1 cellular context compared by ENCODE assay signal in genomic region chr6:85676086-85676729, GRCh38.
A peak's percentile ranks its signal among the peaks of the same experiment; 100 is the strongest.
TF ChIP-seq lines count a peak whose summit lies in the region.

No MANE protein-coding gene starts in this region.

TF ChIP-seq in HepG2, 621 proteins besides CTCF, POLR2A, EP300 and RAD21:
- TF ChIP-seq ARID4A (CRISPR knock-in tag; IDR thresholded peaks at IDR 0.05; ENCODE audit: borderline replicate concordance) (0 out of 2 replicates have a peak, but pooled peaks have one; percentile 16), SAP130 (CRISPR knock-in tag; IDR thresholded peaks at IDR 0.05; ENCODE audit: low read depth) (peak; percentile 12; the same call in 1 of the 2 replicates), ZNF101 (CRISPR knock-in tag; IDR thresholded peaks at IDR 0.05; ENCODE audit: borderline replicate concordance, low read depth) (no peak), ZBTB10 (CRISPR knock-in tag; IDR thresholded peaks at IDR 0.05; ENCODE audit: borderline replicate concordance) (no peak), RBFOX2 (IDR thresholded peaks at IDR 0.05; ENCODE audit: low read depth, low read length) (peak; percentile 52; the same call in 1 of the 2 replicates), CEBPB (IDR thresholded peaks at IDR 0.05; ENCODE audit: borderline replicate concordance, low read depth, low read length) (peak; percentile 56)
TF ChIP-seq in HepG2: peak in this region for 4.
